13 cellular contexts compared by ENCODE assay signal in genomic region chr4:61385302-61385701, GRCh38.
DNase-seq lines count a peak whose midpoint lies in the region; ATAC-seq, FAIRE-seq and TF ChIP-seq lines count a peak whose summit lies in the region.
"Had no signal": no experiment of that assay in that cellular context is flagged by ENCODE, and none has a peak within 500 bp of the region (broad histone marks: within the 10 kb centered on the region; RNA-seq: fewer than 3 reads in every experiment).

No MANE protein-coding gene starts in this region.

- H3K27ac Mint-ChIP-seq in GM23338: 0 out of 2 replicates have a peak overlapping the region, but pooled peaks have one; percentile 6
- H3K27ac Mint-ChIP-seq in astrocyte (ENCODE audit: unreplicated experiment): peak overlapping the region; percentile 13
- H3K27ac Mint-ChIP-seq in nephron progenitor cell: no peak overlapping the region
- H3K27ac Mint-ChIP-seq: B cell; CD4-positive, alpha-beta T cell had no signal

- no peaks in the 10 kb centered on the region for H3K9me2 ChIP-seq in GM23338 (ENCODE audit: insufficient read depth)

- no peak overlapping the region for H3K4me3 ChIP-seq in GM23338
- H3K4me3 ChIP-seq in astrocyte (ENCODE audit: insufficient read depth, low read depth, low read length): no peak overlapping the region
- H3K4me3 ChIP-seq in keratinocyte (ENCODE audit: control insufficient read depth in 2 of 3, extremely low read depth in 1 of 3, insufficient read depth in 2 of 3, low read depth in 1 of 3, low read length in 3 of 3): no peak overlapping the region
- H3K4me3 ChIP-seq in smooth muscle cell: no peak overlapping the region
- H3K4me3 ChIP-seq in Peyer's patch: no peak overlapping the region

- TF ChIP-seq POLR2A in Peyer's patch (IDR thresholded peaks at IDR 0.05): no peak

- H3K9me3 ChIP-seq in astrocyte (ENCODE audit: insufficient read depth, low read depth, low read length): no peaks in the 10 kb centered on the region
- H3K9me3 ChIP-seq in keratinocyte (ENCODE audit: control insufficient read depth, low read depth, low read length): no peaks in the 10 kb centered on the region
- H3K9me3 ChIP-seq in smooth muscle cell (replicated peaks; ENCODE audit: low read depth): no peaks in the 10 kb centered on the region
- no peaks in the 10 kb centered on the region for H3K9me3 ChIP-seq in Peyer's patch

- H4K20me1 ChIP-seq in GM23338 (replicated peaks; ENCODE audit: insufficient read depth) (no peaks in the 10 kb centered on the region), astrocyte (ENCODE audit: insufficient read depth, low read length) (no peaks in the 10 kb centered on the region), keratinocyte (ENCODE audit: control insufficient read depth, extremely low read depth, insufficient read depth, low read length) (no peaks in the 10 kb centered on the region), smooth muscle cell (ENCODE audit: low read depth) (no peaks in the 10 kb centered on the region)

- peaks cover 2% of the 10 kb centered on the region for H3K27me3 Mint-ChIP-seq in GM23338 (ENCODE audit: insufficient read depth, low read depth, poor library complexity)
- no peaks in the 10 kb centered on the region for H3K27me3 Mint-ChIP-seq in astrocyte (ENCODE audit: low read depth, unreplicated experiment)
- peaks cover 2% of the 10 kb centered on the region for H3K27me3 Mint-ChIP-seq in nephron progenitor cell (ENCODE audit: low read depth, poor library complexity)
- H3K27me3 Mint-ChIP-seq: B cell; CD4-positive, alpha-beta T cell had no signal

- peak; percentile 42; the same call in 2 of the 3 replicates for ATAC-seq in GM23338

- H3K36me3 Mint-ChIP-seq in GM23338 (ENCODE audit: low read depth) (no peaks in the 10 kb centered on the region; the same call in 2 of the 3 replicates), astrocyte (ENCODE audit: low read depth, unreplicated experiment) (no peaks in the 10 kb centered on the region), nephron progenitor cell (ENCODE audit: low read depth) (no peaks in the 10 kb centered on the region)

- H3K9me1 ChIP-seq in keratinocyte (ENCODE audit: control insufficient read depth, extremely low read depth, insufficient read depth, low read length): no peaks in the 10 kb centered on the region

- H3K36me3 ChIP-seq in GM23338 (ENCODE audit: insufficient read depth) (no peaks in the 10 kb centered on the region), astrocyte (ENCODE audit: insufficient read depth, low read length) (no peaks in the 10 kb centered on the region), keratinocyte (ENCODE audit: control insufficient read depth in 2 of 2, extremely low read depth in 1 of 2, insufficient read depth in 2 of 2, low read length in 2 of 2) (no peaks in the 10 kb centered on the region), smooth muscle cell (ENCODE audit: low read depth) (no peaks in the 10 kb centered on the region), Peyer's patch (no peaks in the 10 kb centered on the region)

- H3K4me3 Mint-ChIP-seq in GM23338 (no peak overlapping the region), astrocyte (ENCODE audit: unreplicated experiment) (no peak overlapping the region), nephron progenitor cell (no peak overlapping the region)
- H3K4me3 Mint-ChIP-seq: B cell; CD4-positive, alpha-beta T cell had no signal

- H3K9ac ChIP-seq in astrocyte (ENCODE audit: low read length) (no peak overlapping the region), keratinocyte (ENCODE audit: control insufficient read depth, extremely low read depth, insufficient read depth, low read length) (no peak overlapping the region), smooth muscle cell (ENCODE audit: low read depth) (no peak overlapping the region)

- no peaks in the 10 kb centered on the region for H3K27me3 ChIP-seq in GM23338 (ENCODE audit: insufficient read depth)
- no peaks in the 10 kb centered on the region for H3K27me3 ChIP-seq in astrocyte (ENCODE audit: insufficient read depth, low read length)
- H3K27me3 ChIP-seq in keratinocyte (ENCODE audit: control insufficient read depth, extremely low read depth, insufficient read depth, low read length): no peaks in the 10 kb centered on the region
- no peaks in the 10 kb centered on the region for H3K27me3 ChIP-seq in smooth muscle cell (ENCODE audit: low read depth)
- H3K27me3 ChIP-seq in Peyer's patch: no peaks in the 10 kb centered on the region

- DNase-seq in GM23338 (ENCODE audit: low spot score): no peak
- DNase-seq in astrocyte (ENCODE audit: low read depth): no peak
- DNase-seq in keratinocyte (ENCODE audit: low read depth, low spot score): no peak
- no peak for DNase-seq in smooth muscle cell (lab: John Stamatoyannopoulos, UW; ENCODE audit: unreplicated experiment)
- DNase-seq in Peyer's patch: no peak
- DNase-seq in activated T-cell treated with anti-CD3 and anti-CD28 coated beads for 4 hours: no peak
- no peak for DNase-seq in nephron progenitor cell
- DNase-seq: C1 segment of cervical spinal cord; Calu3; CD4-positive, alpha-beta T cell; DMS 273 treated with DMSO at 0.1 percent for 48 hours; H7 had no signal

- FAIRE-seq in astrocyte (lab: Jason Lieb, UNC) (no peak), keratinocyte (lab: Jason Lieb, UNC) (no peak)

- H3K27ac ChIP-seq in GM23338 (ENCODE audit: low read depth): no peak overlapping the region
- H3K27ac ChIP-seq in astrocyte (ENCODE audit: low read depth, low read length): no peak overlapping the region
- no peak overlapping the region for H3K27ac ChIP-seq in keratinocyte (ENCODE audit: control insufficient read depth, insufficient read depth, low read length)
- H3K27ac ChIP-seq in smooth muscle cell (ENCODE audit: low read depth): no peak overlapping the region
- H3K27ac ChIP-seq in Peyer's patch: no peak overlapping the region

- H3K4me1 Mint-ChIP-seq in GM23338 (peaks cover 64% of the 10 kb centered on the region), astrocyte (ENCODE audit: low read depth, unreplicated experiment) (peaks cover 10% of the 10 kb centered on the region), nephron progenitor cell (peaks cover 5% of the 10 kb centered on the region)
- H3K4me1 Mint-ChIP-seq: B cell had no signal

- H3K79me2 ChIP-seq in GM23338 (replicated peaks; ENCODE audit: insufficient read depth): no peaks in the 10 kb centered on the region
- no peaks in the 10 kb centered on the region for H3K79me2 ChIP-seq in astrocyte (ENCODE audit: insufficient read depth, low read length)
- H3K79me2 ChIP-seq in keratinocyte (ENCODE audit: control insufficient read depth, insufficient read depth, low read length): no peaks in the 10 kb centered on the region
- no peaks in the 10 kb centered on the region for H3K79me2 ChIP-seq in smooth muscle cell (ENCODE audit: low read depth)

- TF ChIP-seq CTCF in GM23338 (conservative IDR thresholded peaks at IDR 0.05; ENCODE audit: low read depth in 2 of 2) (no peak), astrocyte (IDR thresholded peaks at IDR 0.05; ENCODE audit: insufficient read depth, low read depth, low read length) (no peak), keratinocyte (optimal IDR thresholded peaks at IDR 0.05 in 1 of 3, IDR thresholded peaks at IDR 0.05 in 1 of 3, conservative IDR thresholded peaks at IDR 0.05 in 1 of 3; ENCODE audit: extremely low read depth in 1 of 3, insufficient read depth in 2 of 3, low read length in 3 of 3) (no peak), smooth muscle cell (IDR thresholded peaks at IDR 0.05; ENCODE audit: borderline replicate concordance, insufficient read depth, poor library complexity, severe bottlenecking) (no peak), Peyer's patch (IDR thresholded peaks at IDR 0.05) (no peak), nephron progenitor cell (IDR thresholded peaks at IDR 0.05) (no peak)

- H3F3A ChIP-seq in GM23338 (replicated peaks; ENCODE audit: low read depth) (no peaks in the 10 kb centered on the region), smooth muscle cell (ENCODE audit: low read depth) (no peaks in the 10 kb centered on the region)

- H3K4me1 ChIP-seq in GM23338 (ENCODE audit: insufficient read depth) (peaks cover 62% of the 10 kb centered on the region), astrocyte (ENCODE audit: insufficient read depth, low read length) (no peaks in the 10 kb centered on the region), keratinocyte (ENCODE audit: control insufficient read depth, extremely low read depth, insufficient read depth, low read length) (no peaks in the 10 kb centered on the region), smooth muscle cell (ENCODE audit: low read depth) (peaks cover 4% of the 10 kb centered on the region), Peyer's patch (no peaks in the 10 kb centered on the region)

- H3K9me3 Mint-ChIP-seq in GM23338 (no peaks in the 10 kb centered on the region), astrocyte (ENCODE audit: unreplicated experiment) (no peaks in the 10 kb centered on the region), nephron progenitor cell (no peaks in the 10 kb centered on the region)

- dilution Hi-C loops in keratinocyte (cut with MboI; ENCODE audit: extremely low pct_ligation_motif_present, low sequenced_read_pairs): no loop called here

- 65% methylated on average over 3 of the region's 3 CpGs for whole genome bisulfite sequencing in smooth muscle cell (ENCODE audit: low lambda C conversion rate)

- H2AFZ ChIP-seq in GM23338 (no peak overlapping the region), astrocyte (ENCODE audit: low read depth, low read length) (no peak overlapping the region), keratinocyte (ENCODE audit: control insufficient read depth, low read length) (peak overlapping the region; percentile 30), smooth muscle cell (ENCODE audit: low read depth) (peak overlapping the region; percentile 33)

- 0 out of 2 replicates have a peak overlapping the region, but pooled peaks have one; percentile 57 for H3K4me2 ChIP-seq in GM23338
- no peak overlapping the region for H3K4me2 ChIP-seq in astrocyte (ENCODE audit: low read length)
- no peak overlapping the region for H3K4me2 ChIP-seq in keratinocyte (ENCODE audit: control insufficient read depth, extremely low read depth, insufficient read depth, low read depth, low read length)
- no peak overlapping the region for H3K4me2 ChIP-seq in smooth muscle cell

TF ChIP-seq in GM23338, 12 proteins besides CTCF, POLR2A, EP300 and RAD21 (continues in another document):
- TF ChIP-seq JUNB (IDR thresholded peaks at IDR 0.05; ENCODE audit: unreplicated experiment) (no peak), NANOG (IDR thresholded peaks at IDR 0.05; ENCODE audit: borderline replicate concordance) (no peak), EZH2 (IDR thresholded peaks at IDR 0.05; ENCODE audit: low read depth, unreplicated experiment) (no peak), CREB1 (CRISPR knock-in tag; IDR thresholded peaks at IDR 0.05; ENCODE audit: low read depth) (no peak)
- TF ChIP-seq, protein P1, sequence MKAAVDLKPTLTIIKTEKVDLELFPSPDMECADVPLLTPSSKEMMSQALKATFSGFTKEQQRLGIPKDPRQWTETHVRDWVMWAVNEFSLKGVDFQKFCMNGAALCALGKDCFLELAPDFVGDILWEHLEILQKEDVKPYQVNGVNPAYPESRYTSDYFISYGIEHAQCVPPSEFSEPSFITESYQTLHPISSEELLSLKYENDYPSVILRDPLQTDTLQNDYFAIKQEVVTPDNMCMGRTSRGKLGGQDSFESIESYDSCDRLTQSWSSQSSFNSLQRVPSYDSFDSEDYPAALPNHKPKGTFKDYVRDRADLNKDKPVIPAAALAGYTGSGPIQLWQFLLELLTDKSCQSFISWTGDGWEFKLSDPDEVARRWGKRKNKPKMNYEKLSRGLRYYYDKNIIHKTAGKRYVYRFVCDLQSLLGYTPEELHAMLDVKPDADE (IDR thresholded peaks at IDR 0.05): no peak

Comparison
In these comparisons a context has a peak if more than half of its experiments do, and no peak if none do; other contexts are left out.
1. H2AFZ ChIP-seq: peak in keratinocyte (single experiment) and smooth muscle cell (single experiment); none in GM23338 (single experiment) and astrocyte (single experiment).